In the genomic region with DNA sequence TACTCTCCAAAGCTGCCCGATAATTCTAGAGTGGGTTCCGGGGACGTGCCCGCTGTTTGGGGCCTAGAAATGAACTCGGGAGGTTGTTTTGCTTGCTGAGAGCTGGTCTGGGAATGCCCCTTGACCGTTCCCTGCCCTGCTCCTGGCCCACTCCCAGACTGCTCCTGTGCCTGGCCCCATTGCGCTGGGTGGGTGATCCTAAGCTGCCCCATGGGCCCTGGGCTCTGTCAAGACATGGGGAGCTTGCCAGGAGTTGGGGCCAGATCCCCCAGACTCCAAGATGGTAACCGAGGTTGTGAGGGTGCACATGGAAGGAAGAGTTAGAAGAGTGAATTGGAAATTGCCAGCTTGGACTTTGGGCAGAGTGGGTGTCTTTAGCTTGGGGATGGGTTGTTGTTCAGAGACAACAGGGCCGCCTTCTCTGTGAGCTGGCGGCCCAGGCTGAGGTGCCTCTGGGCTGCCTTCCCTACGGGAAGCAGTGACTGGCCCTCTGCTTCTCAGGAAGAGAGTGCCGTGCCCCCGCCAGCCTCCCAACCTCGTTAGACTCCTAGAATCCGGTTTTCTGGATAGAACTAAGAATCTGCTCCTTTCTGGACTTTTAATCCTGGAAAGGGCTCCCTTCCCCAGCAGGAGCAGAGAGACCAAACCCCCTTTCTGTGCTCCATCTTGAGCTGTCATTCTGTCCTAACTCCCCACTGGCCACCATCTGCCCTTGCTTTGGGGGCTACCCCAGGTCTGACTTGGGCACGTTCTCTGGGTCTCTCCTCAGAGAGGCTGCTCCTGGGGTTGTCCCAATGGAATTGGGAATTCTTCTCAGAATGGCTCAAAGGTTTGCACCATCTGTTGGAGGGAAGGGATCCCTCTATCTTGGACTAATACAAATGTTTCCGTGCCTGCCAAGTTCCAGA, we compare ENCODE assay signal across 9 cellular contexts. TPM values are rescaled to one million over a fixed set of nuclear protein-coding genes. Genes with fewer than 3 reads are reported as not detected.
DNase-seq lines count a peak whose midpoint lies in the region; ATAC-seq and TF ChIP-seq lines count a peak whose summit lies in the region.
"Had no signal": no experiment of that assay in that cellular context is flagged by ENCODE, and none has a peak within 500 bp of the region (broad histone marks: within the 10 kb centered on the region; RNA-seq: fewer than 3 reads in every experiment).

No MANE protein-coding gene starts in this region.

- peak overlapping the region in 1 of 2 experiments; percentile 75; a peak in 2 of 4 replicates for H3K4me3 ChIP-seq in DND-41 (ENCODE audit: low read depth in 1 of 2, low read length in 2 of 2)
- H3K4me3 ChIP-seq in SK-N-MC: peak overlapping the region; percentile 98
- H3K4me3 ChIP-seq in foreskin fibroblast (ENCODE audit: low read depth in 1 of 2, low read length in 2 of 2): peak overlapping the region; percentile 73 to 77
- H3K4me3 ChIP-seq in gastrocnemius medialis: peak overlapping the region in 1 of 4 donors; percentile 68

- TF ChIP-seq POLR2A in gastrocnemius medialis (IDR thresholded peaks at IDR 0.05) (no peak), erythroblast (IDR thresholded peaks at IDR 0.05; ENCODE audit: low read length) (no peak)

- H4K20me1 ChIP-seq in DND-41 (ENCODE audit: insufficient read depth, low read length): peaks cover 32% of the 10 kb centered on the region

- no peaks in the 10 kb centered on the region for H3K27me3 ChIP-seq in DND-41 (ENCODE audit: insufficient read depth, low read length, poor library complexity)
- H3K27me3 ChIP-seq in gastrocnemius medialis: no peaks in the 10 kb centered on the region

- H3K9me3 ChIP-seq in DND-41 (ENCODE audit: insufficient read depth, low read length, severe bottlenecking): no peaks in the 10 kb centered on the region
- H3K9me3 ChIP-seq in SK-N-MC (ENCODE audit: low read depth, low read length): no peaks in the 10 kb centered on the region
- H3K9me3 ChIP-seq in gastrocnemius medialis: no peaks in the 10 kb centered on the region

- H3K9ac ChIP-seq in DND-41 (ENCODE audit: low read depth, low read length): peak overlapping the region; percentile 89
- H3K9ac ChIP-seq in SK-N-MC (ENCODE audit: insufficient read length): peak overlapping the region; percentile 72

- H3K79me2 ChIP-seq in DND-41 (ENCODE audit: insufficient read depth, low read length): peaks cover 82% of the 10 kb centered on the region

- peak overlapping the region; percentile 96 for H3K4me2 ChIP-seq in DND-41 (ENCODE audit: insufficient read depth, low read length)

- no peak overlapping the region for H2AFZ ChIP-seq in DND-41 (ENCODE audit: low read depth, low read length)

- H3K27ac ChIP-seq in DND-41 (ENCODE audit: low read length) (peak overlapping the region; percentile 39), SK-N-MC (peak overlapping the region; percentile 31), gastrocnemius medialis (peak overlapping the region; percentile 23 to 71 (median 38))

- DNase-seq in DND-41 (no peak), SK-N-MC (ENCODE audit: low read depth, low spot score) (no peak), foreskin fibroblast (no peak), gastrocnemius medialis (no peak), NAMALWA (ENCODE audit: low spot score) (no peak), midbrain (lab: John Stamatoyannopoulos, UW) (no peak), erythroblast (lab: John Stamatoyannopoulos, UW) (no peak)
- DNase-seq: stimulated activated CD4-positive, alpha-beta T cell treated with anti-CD3 and anti-CD28 coated beads, Interleukin-2, amount 100 ng/mL, for 48 hours had no signal

- no peak for TF ChIP-seq CTCF in DND-41 (IDR thresholded peaks at IDR 0.05; ENCODE audit: borderline replicate concordance, extremely low read depth, low read length, poor library complexity, severe bottlenecking)
- no peak for TF ChIP-seq CTCF in foreskin fibroblast (IDR thresholded peaks at IDR 0.05; ENCODE audit: low read depth, low read length)
- no peak for TF ChIP-seq CTCF in gastrocnemius medialis (IDR thresholded peaks at IDR 0.05 in 4 of 5, conservative IDR thresholded peaks at IDR 0.05 in 1 of 5)

- H3K36me3 ChIP-seq in DND-41 (ENCODE audit: insufficient read depth, low read length): peaks cover 8% of the 10 kb centered on the region
- H3K36me3 ChIP-seq in SK-N-MC (ENCODE audit: insufficient read depth, low read length): peaks cover 6% of the 10 kb centered on the region; the same call in 1 of the 2 replicates
- no peaks in the 10 kb centered on the region for H3K36me3 ChIP-seq in gastrocnemius medialis

- ATAC-seq in DND-41 (ENCODE audit: insufficient read depth, low read depth): no peak
- ATAC-seq in gastrocnemius medialis: no peak
- no peak for ATAC-seq in HG03432 (IDR thresholded peaks at IDR 0.05; ENCODE audit: unreplicated experiment)

- intact Hi-C loops in gastrocnemius medialis (cut with DNase I; ENCODE audit: low total_unique reads): loop anchor here (5.0 kb wide), 1 partner anchor 50 kb away; no protein-coding TSS in a partner anchor

- peaks cover 58% of the 10 kb centered on the region for H3K4me1 ChIP-seq in DND-41 (ENCODE audit: insufficient read depth, low read length)
- peaks cover 26 to 35% of the 10 kb centered on the region in 2 donors for H3K4me1 ChIP-seq in gastrocnemius medialis

- in situ Hi-C loops in gastrocnemius medialis (cut with MboI; ENCODE audit: low sequenced_read_pairs in 4 of 4): loop anchor here in 1 of 4 donors (10.0 kb wide), 1 partner anchor 63 kb away; no protein-coding TSS in a partner anchor

RNA-seq across cellular contexts. Expression of a gene that starts 1.8 kb away (rescaled TPM):
- total RNA-seq in gastrocnemius medialis: 10 to 100 TPM in 2 of 4 donors, 1 to 10 TPM in 2; 3.4 to 12.4 (median 9.6) TPM

RNA-seq across cellular contexts. Expression of a gene that starts 53.4 kb away (rescaled TPM):
- 10 to 100 TPM in 3 of 4 donors, 1 to 10 TPM in 1; 9.8 to 23.1 (median 11.5) TPM for total RNA-seq in gastrocnemius medialis
